10 cellular contexts compared by ENCODE assay signal in the genomic region with DNA sequence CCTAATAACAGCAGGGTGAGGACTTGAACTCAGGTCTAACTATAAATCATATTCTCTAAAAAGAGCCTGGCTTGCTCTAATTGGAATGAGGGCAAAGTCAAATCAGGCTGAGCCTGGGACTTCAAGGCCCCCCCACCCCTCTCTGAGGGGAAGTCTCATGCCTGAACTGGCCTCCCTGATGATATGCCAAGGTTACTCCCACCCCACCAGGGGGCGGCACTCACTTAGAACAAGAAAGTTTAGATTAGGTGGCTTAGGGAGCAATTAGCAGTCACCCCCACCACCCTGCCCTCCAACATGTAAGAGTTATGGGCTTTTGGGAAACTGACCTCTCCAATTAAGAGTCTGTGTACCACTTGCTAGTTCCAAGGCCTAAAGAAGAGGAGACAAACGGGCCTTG. TPM values are rescaled to one million over a fixed set of nuclear protein-coding genes. Genes with fewer than 3 reads are reported as not detected.
A peak's percentile ranks its signal among the peaks of the same experiment; 100 is the strongest.
DNase-seq lines count a peak whose midpoint lies in the region; ATAC-seq and TF ChIP-seq lines count a peak whose summit lies in the region.
"Had no signal": no experiment of that assay in that cellular context is flagged by ENCODE, and none has a peak within 500 bp of the region (broad histone marks: within the 10 kb centered on the region; RNA-seq: fewer than 3 reads in every experiment).

No MANE protein-coding gene starts in this region.

- intact Hi-C loops in CD4-positive, alpha-beta T cell (cut with DNase I, micrococcal nuclease): loop anchor here (1.0 to 10.0 kb wide), 4 partner anchors 11 to 156 kb away; partner anchors contain the start of gene ZMYM3 (in 2 of the 2)

- H3K4me1 Mint-ChIP-seq in CD4-positive, alpha-beta T cell (ENCODE audit: low read depth): peaks cover 74% of the 10 kb centered on the region
- peaks cover 19% of the 10 kb centered on the region for H3K4me1 Mint-ChIP-seq in glutamatergic neuron (ENCODE audit: low read depth, unreplicated experiment)

- no peak overlapping the region for H3K27ac ChIP-seq in CD4-positive, alpha-beta T cell (ENCODE audit: low read depth, low read length)

- H3K9me3 Mint-ChIP-seq in CD4-positive, alpha-beta T cell: no peaks in the 10 kb centered on the region
- H3K9me3 Mint-ChIP-seq in glutamatergic neuron (ENCODE audit: unreplicated experiment): peaks cover 10% of the 10 kb centered on the region

- POLR2A ChIA-PET in CD4-positive, alpha-beta T cell (lab: Charles Lee): interaction anchor here (1.0 to 2.8 kb wide), 2 partner anchors 13 to 14 kb away, joined by 4 to 34 read pairs; partner anchors contain the start of gene IL2RG

- DNase-seq in CD4-positive, alpha-beta T cell: peak; percentile 58 to 81 (median 70)
- DNase-seq in H4 (ENCODE audit: low spot score) (peak; percentile 25), RPMI7951 (ENCODE audit: low read depth) (peak; percentile 52), glutamatergic neuron (peak; percentile 53), renal cortical epithelial cell (ENCODE audit: low read depth) (peak; percentile 32), NCI-H128 (lab: John Stamatoyannopoulos, UW; ENCODE audit: unreplicated experiment) (no peak), NCI-H1930 (lab: John Stamatoyannopoulos, UW) (no peak)
- DNase-seq in activated T-helper 9 cell treated with anti-CD3 and anti-CD28 coated beads, Interleukin-2, amount 50 U/mL, for 16 hours (ENCODE audit: low read depth): peak; percentile 75

- H3K27ac Mint-ChIP-seq in CD4-positive, alpha-beta T cell: peak overlapping the region; percentile 72
- no peak overlapping the region for H3K27ac Mint-ChIP-seq in glutamatergic neuron (ENCODE audit: unreplicated experiment)

- CTCF ChIA-PET in CD4-positive, alpha-beta T cell (lab: Charles Lee): no interaction called here

- peak overlapping the region; percentile 84 for H3K4me3 Mint-ChIP-seq in CD4-positive, alpha-beta T cell
- peak overlapping the region; percentile 75 for H3K4me3 Mint-ChIP-seq in glutamatergic neuron (ENCODE audit: unreplicated experiment)

- peaks cover 9% of the 10 kb centered on the region for H3K36me3 Mint-ChIP-seq in CD4-positive, alpha-beta T cell (ENCODE audit: low read depth)
- H3K36me3 Mint-ChIP-seq in glutamatergic neuron (ENCODE audit: unreplicated experiment): no peaks in the 10 kb centered on the region

- H3K9me3 ChIP-seq in CD4-positive, alpha-beta T cell (ENCODE audit: control insufficient read depth, low read length): no peaks in the 10 kb centered on the region

- peak; percentile 61 for TF ChIP-seq CTCF in CD4-positive, alpha-beta T cell (IDR thresholded peaks at IDR 0.05)
- peak; percentile 45 for TF ChIP-seq CTCF in glutamatergic neuron (IDR thresholded peaks at IDR 0.05; ENCODE audit: partially characterized antibody, unreplicated experiment)

- peak; percentile 45 for ATAC-seq in CD4-positive, alpha-beta T cell (ENCODE audit: poor library complexity)

- no peaks in the 10 kb centered on the region for H3K27me3 ChIP-seq in CD4-positive, alpha-beta T cell (ENCODE audit: control insufficient read depth, insufficient read depth, low read length)

- no peaks in the 10 kb centered on the region for H3K27me3 Mint-ChIP-seq in CD4-positive, alpha-beta T cell
- peaks cover 1% of the 10 kb centered on the region for H3K27me3 Mint-ChIP-seq in glutamatergic neuron (ENCODE audit: unreplicated experiment)

RNA-seq across cellular contexts. Expression of gene FOXO4, which starts 2.7 kb away (rescaled TPM):
- 10 to 100 TPM; 20.9 to 23.8 TPM for total RNA-seq in CD4-positive, alpha-beta T cell
- 2.1 and 2.5 TPM in 2 replicates for total RNA-seq in H4 (2014; rRNA removed; shearing (Covaris generic))
- total RNA-seq in RPMI7951 (2014; rRNA removed; shearing (Covaris generic)): 4.2 and 4.3 TPM in 2 replicates
- total RNA-seq in glutamatergic neuron (ENCODE audit: unreplicated experiment) (20.2 TPM), renal cortical epithelial cell (3.8 and 6.5 TPM in 2 replicates)

RNA-seq across cellular contexts. Expression of gene CXorf65, which starts 8.2 kb away (rescaled TPM):
- 10 to 100 TPM; 71.9 to 82.3 TPM for total RNA-seq in CD4-positive, alpha-beta T cell
- total RNA-seq in H4 (2014; rRNA removed; shearing (Covaris generic)): not detected in 2 replicates
- total RNA-seq in RPMI7951 (2014; rRNA removed; shearing (Covaris generic)): not detected in 2 replicates
- total RNA-seq in glutamatergic neuron (ENCODE audit: unreplicated experiment) (not detected), renal cortical epithelial cell (not detected in 2 replicates)
- total RNA-seq: LHCN-M2, urinary bladder had no signal

RNA-seq across cellular contexts. Expression of gene IL2RG, which starts 13.1 kb away (rescaled TPM):
- total RNA-seq in CD4-positive, alpha-beta T cell: 100 to 1,000 TPM; 213 to 225 TPM
- total RNA-seq in H4 (2014; rRNA removed; shearing (Covaris generic)): not detected in 2 replicates
- not detected in 2 replicates for total RNA-seq in RPMI7951 (2014; rRNA removed; shearing (Covaris generic))
- not detected for total RNA-seq in glutamatergic neuron (ENCODE audit: unreplicated experiment)
- total RNA-seq in renal cortical epithelial cell: not detected in 2 replicates
- total RNA-seq: LHCN-M2 had no signal

RNA-seq across cellular contexts. Expression of gene MED12, which starts 20.1 kb away (rescaled TPM):
- 10 to 100 TPM; 44.5 to 55.3 TPM for total RNA-seq in CD4-positive, alpha-beta T cell
- total RNA-seq in H4 (2014; rRNA removed; shearing (Covaris generic)): 15.4 and 17.3 TPM in 2 replicates
- 19.3 and 35.1 TPM in 2 replicates for total RNA-seq in RPMI7951 (2014; rRNA removed; shearing (Covaris generic))
- 87.4 TPM for total RNA-seq in glutamatergic neuron (ENCODE audit: unreplicated experiment)
- total RNA-seq in renal cortical epithelial cell: 9.6 and 42.5 TPM in 2 replicates

RNA-seq across cellular contexts. Expression of gene SNX12, which starts 30.2 kb away (rescaled TPM):
- 10 to 100 TPM; 20.5 to 22.4 TPM for total RNA-seq in CD4-positive, alpha-beta T cell
- 62.4 and 77.0 TPM in 2 replicates for total RNA-seq in H4 (2014; rRNA removed; shearing (Covaris generic))
- total RNA-seq in RPMI7951 (2014; rRNA removed; shearing (Covaris generic)): 75.6 and 86.4 TPM in 2 replicates
- total RNA-seq in glutamatergic neuron (ENCODE audit: unreplicated experiment) (86.5 TPM), renal cortical epithelial cell (66.9 and 76.5 TPM in 2 replicates)

Comparison
In these comparisons a context has a peak if more than half of its experiments do, and no peak if none do; other contexts are left out.
1. DNase-seq: peak in CD4-positive, alpha-beta T cell (10 of 10), H4 (single experiment), RPMI7951 (single experiment), activated T-helper 9 cell treated with anti-CD3 and anti-CD28 coated beads, Interleukin-2, amount 50 U/mL, for 16 hours (single experiment), glutamatergic neuron (single experiment) and renal cortical epithelial cell (single experiment); none in NCI-H128 (single experiment) and NCI-H1930 (0 of 2).
2. RNA of gene CXorf65, which starts 8.2 kb away (total RNA-seq): 71.9 to 82.3 TPM in CD4-positive, alpha-beta T cell; not detected in H4, not detected in RPMI7951, not detected in glutamatergic neuron (single experiment) and not detected in renal cortical epithelial cell; every median in the first group is over 10 times any median in the second.
3. RNA of gene IL2RG, which starts 13.1 kb away (total RNA-seq): 213 to 225 TPM in CD4-positive, alpha-beta T cell; not detected in H4, not detected in RPMI7951, not detected in glutamatergic neuron (single experiment) and not detected in renal cortical epithelial cell; every median in the first group is over 100 times any median in the second.